In the genomic region with DNA sequence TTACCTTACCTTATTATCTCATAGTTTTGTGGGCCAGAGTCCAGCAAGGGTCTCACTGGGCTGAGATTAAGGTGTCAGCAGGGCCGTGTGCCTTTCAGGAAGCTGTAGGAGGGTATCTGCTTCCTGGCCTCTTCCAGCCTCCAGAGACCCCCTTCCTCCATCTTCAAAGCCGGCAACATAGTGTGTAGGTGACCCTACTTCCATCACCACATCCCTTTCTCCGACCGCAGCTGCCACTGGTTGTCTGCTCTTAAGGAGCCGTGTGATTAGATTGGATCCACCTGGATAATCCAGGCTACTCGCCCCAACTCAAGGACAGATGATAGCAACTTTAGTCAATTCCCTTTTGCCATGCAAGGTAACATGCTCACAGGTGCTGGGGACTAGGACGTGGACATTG, we compare ENCODE assay signal across 28 cellular contexts.
"Had no signal": no experiment of that assay in that cellular context is flagged by ENCODE, and none has a peak within 500 bp of the region (broad histone marks: within the 10 kb centered on the region; RNA-seq: fewer than 3 reads in every experiment).

No MANE protein-coding gene starts in this region.

- ATAC-seq: stimulated activated effector memory CD8-positive, alpha-beta T cell treated with anti-CD3 and anti-CD28 coated beads, Interleukin-12 subunit alpha, Interleukin-12 subunit beta, amount 100 ng/mL, for 72 hours; stimulated activated memory B cell treated with anti-CD40 and anti-IgM and Interleukin-4, amounts not matched to agents 10 μg/mL and 1 μg/mL and 100 μg/mL, for 72 hours; stimulated activated naive B cell treated with anti-CD40 and anti-IgM and Interleukin-4, amounts not matched to agents 10 μg/mL and 1 μg/mL and 100 μg/mL, for 72 hours; stimulated activated naive CD8-positive, alpha-beta T cell treated with anti-CD3 and anti-CD28 coated beads, Interleukin-15, amount 100 ng/mL, for 72 hours; stimulated activated naive CD8-positive, alpha-beta T cell treated with anti-CD3 and anti-CD28 coated beads, Interleukin-15, Interleukin-2, amounts not matched to agents 100 U/mL and 50 U/mL, for 24 hours; upper lobe of right lung had no signal

- H3K9me3 ChIP-seq: stomach, testis, thoracic aorta, thyroid gland, tibial artery, tibial nerve, transverse colon, upper lobe of left lung, upper lobe of right lung, uterus, vagina had no signal

- H3K27me3 ChIP-seq: testis, thyroid gland, tibial artery, tibial nerve, upper lobe of left lung, uterus, vagina had no signal

- H3K4me3 ChIP-seq: stomach, testis, thoracic aorta, thyroid gland, tibial artery, tibial nerve, transverse colon, upper lobe of left lung, upper lobe of right lung, uterus, vagina had no signal

- H3K4me1 Mint-ChIP-seq: stimulated activated effector memory CD8-positive, alpha-beta T cell treated with anti-CD3 and anti-CD28 coated beads, Interleukin-12 subunit alpha, Interleukin-12 subunit beta, amount 100 ng/mL, for 72 hours; stimulated activated memory B cell treated with anti-CD40 and anti-IgM and Interleukin-4, amounts not matched to agents 10 μg/mL and 1 μg/mL and 100 μg/mL, for 72 hours; stimulated activated naive B cell treated with anti-CD40 and anti-IgM and Interleukin-4, amounts not matched to agents 10 μg/mL and 1 μg/mL and 100 μg/mL, for 72 hours had no signal

- H3K27ac Mint-ChIP-seq: stimulated activated effector memory CD8-positive, alpha-beta T cell treated with anti-CD3 and anti-CD28 coated beads, Interleukin-12 subunit alpha, Interleukin-12 subunit beta, amount 100 ng/mL, for 72 hours; stimulated activated memory B cell treated with anti-CD40 and anti-IgM and Interleukin-4, amounts not matched to agents 10 μg/mL and 1 μg/mL and 100 μg/mL, for 72 hours; stimulated activated naive B cell treated with anti-CD40 and anti-IgM and Interleukin-4, amounts not matched to agents 10 μg/mL and 1 μg/mL and 100 μg/mL, for 72 hours; stimulated activated naive CD8-positive, alpha-beta T cell treated with anti-CD3 and anti-CD28 coated beads, Interleukin-15, amount 100 ng/mL, for 72 hours; stimulated activated naive CD8-positive, alpha-beta T cell treated with anti-CD3 and anti-CD28 coated beads, Interleukin-15, Interleukin-2, amounts not matched to agents 100 ng/mL and 50 ng/mL, for 24 hours; type B pancreatic cell had no signal

- H3K27ac ChIP-seq: stomach, testis, thoracic aorta, thyroid gland, tibial artery, tibial nerve, transverse colon, upper lobe of left lung, upper lobe of right lung, uterus, vagina had no signal

- H3K36me3 Mint-ChIP-seq: stimulated activated effector memory CD8-positive, alpha-beta T cell treated with anti-CD3 and anti-CD28 coated beads, Interleukin-12 subunit alpha, Interleukin-12 subunit beta, amount 100 ng/mL, for 72 hours; stimulated activated memory B cell treated with anti-CD40 and anti-IgM and Interleukin-4, amounts not matched to agents 10 μg/mL and 1 μg/mL and 100 μg/mL, for 72 hours; stimulated activated naive B cell treated with anti-CD40 and anti-IgM and Interleukin-4, amounts not matched to agents 10 μg/mL and 1 μg/mL and 100 μg/mL, for 72 hours; type B pancreatic cell had no signal

- H3K9me3 Mint-ChIP-seq: stimulated activated effector memory CD8-positive, alpha-beta T cell treated with anti-CD3 and anti-CD28 coated beads, Interleukin-12 subunit alpha, Interleukin-12 subunit beta, amount 100 ng/mL, for 72 hours; stimulated activated memory B cell treated with anti-CD40 and anti-IgM and Interleukin-4, amounts not matched to agents 10 μg/mL and 1 μg/mL and 100 μg/mL, for 72 hours; stimulated activated naive B cell treated with anti-CD40 and anti-IgM and Interleukin-4, amounts not matched to agents 10 μg/mL and 1 μg/mL and 100 μg/mL, for 72 hours; stimulated activated naive CD8-positive, alpha-beta T cell treated with anti-CD3 and anti-CD28 coated beads, Interleukin-15, Interleukin-2, amounts not matched to agents 100 ng/mL and 50 ng/mL, for 24 hours; type B pancreatic cell had no signal

- DNase-seq: stimulated activated CD4-positive, alpha-beta T cell treated with anti-CD3 and anti-CD28 coated beads, Interleukin-2, amount 100 ng/mL, for 48 hours; stimulated activated CD4-positive, alpha-beta T cell treated with anti-CD3 and anti-CD28 coated beads, Interleukin-4, amount 100 ng/mL, for 1 hour; stimulated activated CD4-positive, alpha-beta T cell treated with anti-CD3 and anti-CD28 coated beads, Interleukin-4, amount 100 ng/mL, for 24 hours; stimulated activated CD4-positive, alpha-beta T cell treated with anti-CD3 and anti-CD28 coated beads, Interleukin-4, amount 100 ng/mL, for 4 hours; stimulated activated CD8-positive, alpha-beta memory T cell treated with anti-CD3 and anti-CD28 coated beads, Interleukin-4, amount 100 ng/mL, for 48 hours; stimulated activated naive B cell treated with anti-CD40 and anti-IgM and Interleukin-4, amounts not matched to agents 10 μg/mL and 1 μg/mL and 100 μg/mL, for 72 hours; stimulated activated naive CD4-positive, alpha-beta T cell; stimulated activated naive CD4-positive, alpha-beta T cell treated with Interleukin-2 at 50 U/mL for 16 hours; stimulated activated naive CD8-positive, alpha-beta T cell treated with anti-CD3 and anti-CD28 coated beads, Interleukin-15, amount 100 ng/mL, for 72 hours; stimulated activated naive CD8-positive, alpha-beta T cell treated with anti-CD3 and anti-CD28 coated beads, Interleukin-15, Interleukin-2, amounts not matched to agents 100 U/mL and 50 U/mL, for 24 hours; stomach; substantia nigra; testis; thyroid gland; tibial artery; transverse colon; trophoblast cell; upper lobe of left lung; upper lobe of right lung; uterus had no signal

- FAIRE-seq: urothelium cell line had no signal

- H3K36me3 ChIP-seq: stomach, thoracic aorta, thyroid gland, tibial artery, tibial nerve, transverse colon, upper lobe of left lung, upper lobe of right lung, uterus, vagina had no signal

- H3K4me3 Mint-ChIP-seq: stimulated activated effector memory CD8-positive, alpha-beta T cell treated with anti-CD3 and anti-CD28 coated beads, Interleukin-12 subunit alpha, Interleukin-12 subunit beta, amount 100 ng/mL, for 72 hours; stimulated activated memory B cell treated with anti-CD40 and anti-IgM and Interleukin-4, amounts not matched to agents 10 μg/mL and 1 μg/mL and 100 μg/mL, for 72 hours; stimulated activated naive B cell treated with anti-CD40 and anti-IgM and Interleukin-4, amounts not matched to agents 10 μg/mL and 1 μg/mL and 100 μg/mL, for 72 hours; stimulated activated naive CD8-positive, alpha-beta T cell treated with anti-CD3 and anti-CD28 coated beads, Interleukin-15, amount 100 ng/mL, for 72 hours; stimulated activated naive CD8-positive, alpha-beta T cell treated with anti-CD3 and anti-CD28 coated beads, Interleukin-15, Interleukin-2, amounts not matched to agents 100 ng/mL and 50 ng/mL, for 24 hours; type B pancreatic cell had no signal

- H3K4me1 ChIP-seq: testis, thyroid gland, tibial artery, tibial nerve, transverse colon, upper lobe of left lung, upper lobe of right lung, uterus, vagina had no signal
